Comparison of ENCODE assay signal across 1 cellular context in genomic region chr20:23311932-23312331, GRCh38.
TF ChIP-seq lines count a peak whose summit lies in the region.

No MANE protein-coding gene starts in this region.

TF ChIP-seq in K562, 482 proteins besides CTCF, POLR2A, EP300 and RAD21 (continued from another document and continues in another):
- TF ChIP-seq, protein P1, sequence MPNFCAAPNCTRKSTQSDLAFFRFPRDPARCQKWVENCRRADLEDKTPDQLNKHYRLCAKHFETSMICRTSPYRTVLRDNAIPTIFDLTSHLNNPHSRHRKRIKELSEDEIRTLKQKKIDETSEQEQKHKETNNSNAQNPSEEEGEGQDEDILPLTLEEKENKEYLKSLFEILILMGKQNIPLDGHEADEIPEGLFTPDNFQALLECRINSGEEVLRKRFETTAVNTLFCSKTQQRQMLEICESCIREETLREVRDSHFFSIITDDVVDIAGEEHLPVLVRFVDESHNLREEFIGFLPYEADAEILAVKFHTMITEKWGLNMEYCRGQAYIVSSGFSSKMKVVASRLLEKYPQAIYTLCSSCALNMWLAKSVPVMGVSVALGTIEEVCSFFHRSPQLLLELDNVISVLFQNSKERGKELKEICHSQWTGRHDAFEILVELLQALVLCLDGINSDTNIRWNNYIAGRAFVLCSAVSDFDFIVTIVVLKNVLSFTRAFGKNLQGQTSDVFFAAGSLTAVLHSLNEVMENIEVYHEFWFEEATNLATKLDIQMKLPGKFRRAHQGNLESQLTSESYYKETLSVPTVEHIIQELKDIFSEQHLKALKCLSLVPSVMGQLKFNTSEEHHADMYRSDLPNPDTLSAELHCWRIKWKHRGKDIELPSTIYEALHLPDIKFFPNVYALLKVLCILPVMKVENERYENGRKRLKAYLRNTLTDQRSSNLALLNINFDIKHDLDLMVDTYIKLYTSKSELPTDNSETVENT (CRISPR knock-in tag; IDR thresholded peaks at IDR 0.05), result no peak
- no peak for TF ChIP-seq SUPT5H (IDR thresholded peaks at IDR 0.05)
- no peak for TF ChIP-seq RFX5 (IDR thresholded peaks at IDR 0.05; ENCODE audit: low read depth, low read length)
- TF ChIP-seq TCF7 (IDR thresholded peaks at IDR 0.05; ENCODE audit: borderline replicate concordance), result no peak
- no peak for TF ChIP-seq CBX5 (IDR thresholded peaks at IDR 0.05; ENCODE audit: borderline replicate concordance, low read depth)
- TF ChIP-seq, protein P2, sequence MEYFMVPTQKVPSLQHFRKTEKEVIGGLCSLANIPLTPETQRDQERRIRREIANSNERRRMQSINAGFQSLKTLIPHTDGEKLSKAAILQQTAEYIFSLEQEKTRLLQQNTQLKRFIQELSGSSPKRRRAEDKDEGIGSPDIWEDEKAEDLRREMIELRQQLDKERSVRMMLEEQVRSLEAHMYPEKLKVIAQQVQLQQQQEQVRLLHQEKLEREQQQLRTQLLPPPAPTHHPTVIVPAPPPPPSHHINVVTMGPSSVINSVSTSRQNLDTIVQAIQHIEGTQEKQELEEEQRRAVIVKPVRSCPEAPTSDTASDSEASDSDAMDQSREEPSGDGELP (CRISPR knock-in tag; IDR thresholded peaks at IDR 0.05; ENCODE audit: borderline replicate concordance), result peak; percentile 45; the same call in 1 of the 2 replicates
- no peak for TF ChIP-seq MIER1 (IDR thresholded peaks at IDR 0.05; ENCODE audit: low read depth)
- TF ChIP-seq HDAC2 (IDR thresholded peaks at IDR 0.05), result no peak
- no peak for TF ChIP-seq IRF9 (tag; IDR thresholded peaks at IDR 0.05)
- TF ChIP-seq POLR3A (IDR thresholded peaks at IDR 0.05; ENCODE audit: borderline replicate concordance, extremely low read depth, insufficient read depth, insufficient read length), result no peak
- TF ChIP-seq MCM7 (IDR thresholded peaks at IDR 0.05), result no peak
- TF ChIP-seq BHLHE40 (IDR thresholded peaks at IDR 0.05; ENCODE audit: low read length), result peak; percentile 62; the same call in 1 of the 2 replicates
- TF ChIP-seq E2F4 (CRISPR knock-in tag; IDR thresholded peaks at IDR 0.05; ENCODE audit: low read depth), result no peak
- TF ChIP-seq CBFB (CRISPR knock-in tag; IDR thresholded peaks at IDR 0.05), result no peak
- no peak for TF ChIP-seq RBFOX2 (IDR thresholded peaks at IDR 0.05; ENCODE audit: low read depth, low read length)
- no peak for TF ChIP-seq NR1H2 (CRISPR knock-in tag; IDR thresholded peaks at IDR 0.05)
- TF ChIP-seq ZNF263 (CRISPR knock-in tag; IDR thresholded peaks at IDR 0.05; ENCODE audit: borderline replicate concordance), result no peak
- no peak for TF ChIP-seq NFYB (IDR thresholded peaks at IDR 0.05; ENCODE audit: extremely low read depth, insufficient read length)
- no peak for TF ChIP-seq GTF2A2 (tag; IDR thresholded peaks at IDR 0.05)
- no peak for TF ChIP-seq ZNF174 (CRISPR knock-in tag; IDR thresholded peaks at IDR 0.05)
- TF ChIP-seq MLLT1 (IDR thresholded peaks at IDR 0.05), result no peak
- TF ChIP-seq PHF21A (IDR thresholded peaks at IDR 0.05; ENCODE audit: borderline replicate concordance, low read depth), result peak; percentile 38; the same call in 1 of the 2 replicates
- no peak for TF ChIP-seq SRSF7 (optimal IDR thresholded peaks at IDR 0.05; ENCODE audit: low read depth, low read length)
- TF ChIP-seq ZNF384 (IDR thresholded peaks at IDR 0.05; ENCODE audit: low read depth, low read length), result no peak
- no peak for TF ChIP-seq BACH1 (tag; IDR thresholded peaks at IDR 0.05)
- TF ChIP-seq ASH1L (IDR thresholded peaks at IDR 0.05; ENCODE audit: borderline replicate concordance, low read depth, partially characterized antibody), result no peak
- no peak for TF ChIP-seq SMARCA5 (IDR thresholded peaks at IDR 0.05)
- no peak for TF ChIP-seq ILK (tag; IDR thresholded peaks at IDR 0.05; ENCODE audit: borderline replicate concordance, low read depth)
- TF ChIP-seq, protein P3, sequence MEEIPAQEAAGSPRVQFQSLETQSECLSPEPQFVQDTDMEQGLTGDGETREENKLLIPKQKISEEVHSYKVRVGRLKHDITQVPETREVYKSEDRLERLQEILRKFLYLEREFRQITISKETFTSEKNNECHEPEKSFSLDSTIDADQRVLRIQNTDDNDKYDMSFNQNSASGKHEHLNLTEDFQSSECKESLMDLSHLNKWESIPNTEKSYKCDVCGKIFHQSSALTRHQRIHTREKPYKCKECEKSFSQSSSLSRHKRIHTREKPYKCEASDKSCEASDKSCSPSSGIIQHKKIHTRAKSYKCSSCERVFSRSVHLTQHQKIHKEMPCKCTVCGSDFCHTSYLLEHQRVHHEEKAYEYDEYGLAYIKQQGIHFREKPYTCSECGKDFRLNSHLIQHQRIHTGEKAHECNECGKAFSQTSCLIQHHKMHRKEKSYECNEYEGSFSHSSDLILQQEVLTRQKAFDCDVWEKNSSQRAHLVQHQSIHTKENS (CRISPR knock-in tag; IDR thresholded peaks at IDR 0.05), result no peak
- TF ChIP-seq, protein P4, sequence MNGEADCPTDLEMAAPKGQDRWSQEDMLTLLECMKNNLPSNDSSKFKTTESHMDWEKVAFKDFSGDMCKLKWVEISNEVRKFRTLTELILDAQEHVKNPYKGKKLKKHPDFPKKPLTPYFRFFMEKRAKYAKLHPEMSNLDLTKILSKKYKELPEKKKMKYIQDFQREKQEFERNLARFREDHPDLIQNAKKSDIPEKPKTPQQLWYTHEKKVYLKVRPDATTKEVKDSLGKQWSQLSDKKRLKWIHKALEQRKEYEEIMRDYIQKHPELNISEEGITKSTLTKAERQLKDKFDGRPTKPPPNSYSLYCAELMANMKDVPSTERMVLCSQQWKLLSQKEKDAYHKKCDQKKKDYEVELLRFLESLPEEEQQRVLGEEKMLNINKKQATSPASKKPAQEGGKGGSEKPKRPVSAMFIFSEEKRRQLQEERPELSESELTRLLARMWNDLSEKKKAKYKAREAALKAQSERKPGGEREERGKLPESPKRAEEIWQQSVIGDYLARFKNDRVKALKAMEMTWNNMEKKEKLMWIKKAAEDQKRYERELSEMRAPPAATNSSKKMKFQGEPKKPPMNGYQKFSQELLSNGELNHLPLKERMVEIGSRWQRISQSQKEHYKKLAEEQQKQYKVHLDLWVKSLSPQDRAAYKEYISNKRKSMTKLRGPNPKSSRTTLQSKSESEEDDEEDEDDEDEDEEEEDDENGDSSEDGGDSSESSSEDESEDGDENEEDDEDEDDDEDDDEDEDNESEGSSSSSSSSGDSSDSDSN (IDR thresholded peaks at IDR 0.05; ENCODE audit: borderline replicate concordance in 1 of 2, low read depth in 2 of 2, low read length in 2 of 2), result no peak
- TF ChIP-seq, protein P5, sequence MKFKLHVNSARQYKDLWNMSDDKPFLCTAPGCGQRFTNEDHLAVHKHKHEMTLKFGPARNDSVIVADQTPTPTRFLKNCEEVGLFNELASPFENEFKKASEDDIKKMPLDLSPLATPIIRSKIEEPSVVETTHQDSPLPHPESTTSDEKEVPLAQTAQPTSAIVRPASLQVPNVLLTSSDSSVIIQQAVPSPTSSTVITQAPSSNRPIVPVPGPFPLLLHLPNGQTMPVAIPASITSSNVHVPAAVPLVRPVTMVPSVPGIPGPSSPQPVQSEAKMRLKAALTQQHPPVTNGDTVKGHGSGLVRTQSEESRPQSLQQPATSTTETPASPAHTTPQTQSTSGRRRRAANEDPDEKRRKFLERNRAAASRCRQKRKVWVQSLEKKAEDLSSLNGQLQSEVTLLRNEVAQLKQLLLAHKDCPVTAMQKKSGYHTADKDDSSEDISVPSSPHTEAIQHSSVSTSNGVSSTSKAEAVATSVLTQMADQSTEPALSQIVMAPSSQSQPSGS (CRISPR knock-in tag; IDR thresholded peaks at IDR 0.05), result no peak
- no peak for TF ChIP-seq EWSR1 (IDR thresholded peaks at IDR 0.05; ENCODE audit: borderline replicate concordance, low read depth, partially characterized antibody)
- no peak for TF ChIP-seq CREB3 (tag; conservative IDR thresholded peaks at IDR 0.05; ENCODE audit: low read depth)
- TF ChIP-seq RREB1 (CRISPR knock-in tag; IDR thresholded peaks at IDR 0.05), result no peak
- no peak for TF ChIP-seq MCM3 (IDR thresholded peaks at IDR 0.05)
- no peak for TF ChIP-seq ZNF561 (CRISPR knock-in tag; conservative IDR thresholded peaks at IDR 0.05)
- no peak for TF ChIP-seq SMARCC2 (IDR thresholded peaks at IDR 0.05; ENCODE audit: low read depth)
- 0 out of 4 replicates have a peak, but pooled peaks of 1 of the 2 experiments have one; percentile 30 for TF ChIP-seq FOXK2 (conservative IDR thresholded peaks at IDR 0.05 in 1 of 2, IDR thresholded peaks at IDR 0.05 in 1 of 2; ENCODE audit: low read depth in 2 of 2)
- TF ChIP-seq GTF2B (IDR thresholded peaks at IDR 0.05; ENCODE audit: extremely low read depth, insufficient read length), result no peak
- TF ChIP-seq GATAD2B (IDR thresholded peaks at IDR 0.05; ENCODE audit: borderline replicate concordance), result no peak
- no peak for TF ChIP-seq MYC (IDR thresholded peaks at IDR 0.05; ENCODE audit: low read depth, low read length)
- no peak for TF ChIP-seq MYC (CRISPR knock-in tag; IDR thresholded peaks at IDR 0.05; ENCODE audit: borderline replicate concordance, low read depth)
- peak; percentile 77 for TF ChIP-seq KLF16 (IDR thresholded peaks at IDR 0.05)
